ENCODE assay signal across 24 cellular contexts in the genomic region with DNA sequence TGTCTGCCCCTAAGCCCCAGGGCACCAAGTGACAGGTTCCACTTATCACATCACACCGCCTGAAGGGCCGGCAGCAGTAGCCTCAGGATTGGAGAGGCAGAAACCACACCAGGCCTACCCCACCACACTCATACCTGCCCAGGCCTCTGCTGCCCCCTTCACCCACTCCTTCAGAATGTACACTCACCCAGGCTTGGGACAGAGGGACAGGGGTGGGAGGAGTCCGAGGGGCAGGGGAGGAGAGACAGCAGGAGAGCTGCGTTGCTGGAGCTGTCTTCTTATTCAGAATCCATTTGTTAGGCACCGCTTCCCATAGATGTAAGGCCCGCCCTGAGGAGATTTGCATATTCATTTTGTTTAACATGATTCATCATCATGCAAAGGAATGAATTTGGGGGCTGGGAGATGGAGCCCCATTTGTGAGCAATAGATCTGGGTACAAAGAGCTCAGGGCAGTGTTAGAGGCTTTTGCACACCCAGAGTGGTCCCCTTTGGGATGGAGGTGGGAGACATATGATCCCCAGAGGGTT.
"Had no signal": no experiment of that assay in that cellular context is flagged by ENCODE, and none has a peak within 500 bp of the region (broad histone marks: within the 10 kb centered on the region; RNA-seq: fewer than 3 reads in every experiment).

No MANE protein-coding gene starts in this region.

- H3K4me3 Mint-ChIP-seq: activated CD4-positive, alpha-beta memory T cell treated with anti-CD3 and anti-CD28 coated beads for 36 hours; immature natural killer cell; neural crest cell; T-helper 1 cell treated with Interleukin-12 subunit alpha and Interleukin-12 subunit beta and Interleukin-4 antibody, amounts not matched to agents 30 μg/mL and 1 μg/mL, for 36 hours had no signal

- H3K36me3 ChIP-seq: heart right ventricle, lower lobe of right lung, thyroid gland, upper lobe of right lung had no signal

- H3K27ac ChIP-seq: epithelial cell of prostate, heart right ventricle, lower lobe of right lung, thyroid gland, upper lobe of right lung had no signal

- H3K4me3 ChIP-seq: heart right ventricle, lower lobe of right lung, mucosa of descending colon, thyroid gland, upper lobe of right lung had no signal

- H3K4me1 Mint-ChIP-seq: immature natural killer cell, neural crest cell had no signal

- H3K9me3 ChIP-seq: heart right ventricle, lower lobe of right lung, mucosa of descending colon, thyroid gland, upper lobe of right lung had no signal

- DNase-seq: activated CD4-positive, alpha-beta memory T cell treated with anti-CD3 and anti-CD28 coated beads for 36 hours; activated CD4-positive, alpha-beta T cell treated with anti-CD3 and anti-CD28 coated beads for 4 hours; activated CD4-positive, CD25-positive, alpha-beta regulatory T cell; activated naive CD4-positive, alpha-beta T cell treated with Interleukin-2 at 50 U/mL for 16 hours; activated T-cell treated with anti-CD3 and anti-CD28 coated beads, Interleukin-2, amount 50 U/mL, for 48 hours; amygdala; cerebellar nuclear complex; cortex of kidney; heart right ventricle; immature natural killer cell; lower lobe of right lung; mesendoderm; mucosa of descending colon; stimulated activated CD4-positive, alpha-beta T cell treated with anti-CD3 and anti-CD28 coated beads, Interleukin-2, amount 100 ng/mL, for 48 hours; stimulated activated CD8-positive, alpha-beta memory T cell treated with anti-CD3 and anti-CD28 coated beads, Interleukin-4, amount 100 ng/mL, for 48 hours; stimulated activated naive CD4-positive, alpha-beta T cell; T1000; thyroid gland; upper lobe of right lung had no signal

- H3K27ac Mint-ChIP-seq: activated CD4-positive, alpha-beta memory T cell treated with anti-CD3 and anti-CD28 coated beads for 36 hours; immature natural killer cell; progenitor cell of endocrine pancreas; T-helper 1 cell treated with Interleukin-12 subunit alpha and Interleukin-12 subunit beta and Interleukin-4 antibody, amounts not matched to agents 30 μg/mL and 1 μg/mL, for 36 hours had no signal

- H3K36me3 Mint-ChIP-seq: activated CD4-positive, alpha-beta memory T cell treated with anti-CD3 and anti-CD28 coated beads for 36 hours; immature natural killer cell had no signal

- H3K4me1 ChIP-seq: lower lobe of right lung, thyroid gland, upper lobe of right lung had no signal

- ATAC-seq: left lobe of liver, lower lobe of right lung, mucosa of descending colon, upper lobe of right lung had no signal

- H3K27me3 ChIP-seq: heart right ventricle, thyroid gland, upper lobe of right lung had no signal

- H3K9me3 Mint-ChIP-seq: activated CD4-positive, alpha-beta memory T cell treated with anti-CD3 and anti-CD28 coated beads for 36 hours; immature natural killer cell; neural crest cell; T-helper 1 cell treated with Interleukin-12 subunit alpha and Interleukin-12 subunit beta and Interleukin-4 antibody, amounts not matched to agents 30 μg/mL and 1 μg/mL, for 36 hours had no signal
